In genomic region chr2:161586517-161587167, GRCh38 we compare ENCODE assay signal across 8 cellular contexts. TPM values are rescaled to one million over a fixed set of nuclear protein-coding genes. Genes with fewer than 3 reads are reported as not detected.
DNase-seq lines count a peak whose midpoint lies in the region; ATAC-seq, FAIRE-seq and TF ChIP-seq lines count a peak whose summit lies in the region.

No MANE protein-coding gene starts in this region.

- peak; percentile 41 for TF ChIP-seq CTCF in AG04449 (IDR thresholded peaks at IDR 0.05; ENCODE audit: insufficient read depth, low read length, missing control alignments)
- peak; percentile 64 for TF ChIP-seq CTCF in GM13977 (IDR thresholded peaks at IDR 0.05; ENCODE audit: extremely low read depth, insufficient read depth, missing control alignments)
- TF ChIP-seq CTCF in type B pancreatic cell (conservative IDR thresholded peaks at IDR 0.05), result peak; percentile 84

- H3K4me1 ChIP-seq in aorta (ENCODE audit: control insufficient read depth in 1 of 2, insufficient read depth in 2 of 2, low read length in 2 of 2), result no peaks in the 10 kb centered on the region

- FAIRE-seq in frontal cortex (lab: Jason Lieb, UNC), result peak; percentile 76

- H3K9me3 Mint-ChIP-seq in type B pancreatic cell, result no peaks in the 10 kb centered on the region

- in situ Hi-C loops in GM13977 (cut with MboI; ENCODE audit: low pct_unique_long_range_greater_than_20kb, low sequenced_read_pairs, unreplicated experiment), result loop anchor here (25.0 kb wide), 1 partner anchor 351 kb away; no protein-coding TSS in a partner anchor

- H3K27me3 ChIP-seq in aorta (ENCODE audit: control insufficient read depth in 1 of 2, insufficient read depth in 2 of 2, low read length in 1 of 2), result no peaks in the 10 kb centered on the region

- no peaks in the 10 kb centered on the region for H3K9me3 ChIP-seq in aorta (ENCODE audit: control insufficient read depth, low read length)

- CTCF ChIA-PET in AG04449 (lab: Yijun Ruan, JAX), result interaction anchor here (0.8 to 3.6 kb wide), 29 partner anchors 10 to 748 kb away, joined by 3 to 39 read pairs (median 3); partner anchors contain the start of gene IFIH1

- POLR2A ChIA-PET in AG04449 (lab: Yijun Ruan, JAX), result no interaction called here

- no peaks in the 10 kb centered on the region for H3K4me1 Mint-ChIP-seq in type B pancreatic cell (ENCODE audit: unreplicated experiment)

- no peak overlapping the region for H3K4me3 ChIP-seq in AG04449 (ENCODE audit: low read depth, low read length)
- H3K4me3 ChIP-seq in aorta (ENCODE audit: low read length in 2 of 2), result no peak overlapping the region

- H3K27ac Mint-ChIP-seq in type B pancreatic cell, result no peak overlapping the region

- H3K4me3 Mint-ChIP-seq in type B pancreatic cell, result no peak overlapping the region

- DNase-seq in AG04449 (ENCODE audit: low read depth, low spot score), result no peak
- DNase-seq in GM13977 (ENCODE audit: low spot score), result peak; percentile 28
- DNase-seq in HT1080 (ENCODE audit: low read depth), result peak; percentile 28
- DNase-seq in SHP77 treated with DMSO at 0.1 percent for 48 hours (lab: John Stamatoyannopoulos, UW), result peak; percentile 31
- DNase-seq in frontal cortex (ENCODE audit: low spot score in 2 of 2), result no peak
- DNase-seq in type B pancreatic cell (ENCODE audit: extremely low spot score, unreplicated experiment), result no peak
- DNase-seq in aorta, result no peak
- no peak for DNase-seq in DMS79 treated with DMSO at 0.1 percent for 48 hours (lab: John Stamatoyannopoulos, UW)

- no peak for ATAC-seq in aorta (ENCODE audit: low FRiP score)

- 34% methylated on average over 6 of the region's 6 CpGs for WGBS in aorta, 2 donors

- intact Hi-C loops in aorta (cut with DNase I), result loop anchor here in 1 of 2 donors (10.0 kb wide), 1 partner anchor 538 kb away; no protein-coding TSS in a partner anchor

- no peaks in the 10 kb centered on the region for H3K36me3 ChIP-seq in aorta (ENCODE audit: control insufficient read depth in 1 of 2, insufficient read depth in 2 of 2, low read length in 1 of 2)

- H3K27ac ChIP-seq in aorta (ENCODE audit: low read depth in 1 of 2, low read length in 2 of 2), result no peak overlapping the region

- H3K36me3 Mint-ChIP-seq in type B pancreatic cell, result no peaks in the 10 kb centered on the region

- H3K27me3 Mint-ChIP-seq in type B pancreatic cell, result peaks cover 24% of the 10 kb centered on the region

RNA-seq across cellular contexts. Expression of gene SLC4A10, which starts 37.6 kb away (rescaled TPM):
- total RNA-seq in HT1080 (2014; rRNA removed; shearing (Covaris generic)), result not detected in 2 replicates
- not detected in 2 replicates for polyA plus RNA-seq in HT1080 (2015; cell fraction: cytosol; rRNA removed)
- polyA plus RNA-seq in HT1080 (2015; cell fraction: nucleus; rRNA removed), result 0.03 TPM in 1 of 2 replicates, not detected in the other
- total RNA-seq in frontal cortex, result 69.7 TPM
- total RNA-seq in type B pancreatic cell (ENCODE audit: low replicate concordance), result 0.93 and 1.1 TPM in 2 replicates
- under 1 TPM in 1 of 2 donors, not detected in 1; 0.09 TPM for total RNA-seq in aorta
- under 1 TPM in 1 of 2 donors, not detected in 1; 0.13 TPM for polyA plus RNA-seq in aorta

Comparison
In these comparisons a context has a peak if more than half of its experiments do, and no peak if none do; other contexts are left out.
1. DNase-seq: peak in GM13977 (single experiment), HT1080 (single experiment) and SHP77 treated with DMSO at 0.1 percent for 48 hours (single experiment); none in AG04449 (single experiment), frontal cortex (0 of 2), type B pancreatic cell (single experiment), aorta (0 of 2) and DMS79 treated with DMSO at 0.1 percent for 48 hours (single experiment).
2. RNA of gene SLC4A10, which starts 37.6 kb away (total RNA-seq): 69.7 TPM in frontal cortex (single experiment); 0.93 to 1.1 TPM in type B pancreatic cell, 0.09 TPM in aorta and not detected in HT1080; every median in the first group is over 10 times any median in the second.
3. Peak in every context shown above with its lines, with median percentiles within 50 percentile points of each other: CTCF ChIP-seq.